In the genomic region with DNA sequence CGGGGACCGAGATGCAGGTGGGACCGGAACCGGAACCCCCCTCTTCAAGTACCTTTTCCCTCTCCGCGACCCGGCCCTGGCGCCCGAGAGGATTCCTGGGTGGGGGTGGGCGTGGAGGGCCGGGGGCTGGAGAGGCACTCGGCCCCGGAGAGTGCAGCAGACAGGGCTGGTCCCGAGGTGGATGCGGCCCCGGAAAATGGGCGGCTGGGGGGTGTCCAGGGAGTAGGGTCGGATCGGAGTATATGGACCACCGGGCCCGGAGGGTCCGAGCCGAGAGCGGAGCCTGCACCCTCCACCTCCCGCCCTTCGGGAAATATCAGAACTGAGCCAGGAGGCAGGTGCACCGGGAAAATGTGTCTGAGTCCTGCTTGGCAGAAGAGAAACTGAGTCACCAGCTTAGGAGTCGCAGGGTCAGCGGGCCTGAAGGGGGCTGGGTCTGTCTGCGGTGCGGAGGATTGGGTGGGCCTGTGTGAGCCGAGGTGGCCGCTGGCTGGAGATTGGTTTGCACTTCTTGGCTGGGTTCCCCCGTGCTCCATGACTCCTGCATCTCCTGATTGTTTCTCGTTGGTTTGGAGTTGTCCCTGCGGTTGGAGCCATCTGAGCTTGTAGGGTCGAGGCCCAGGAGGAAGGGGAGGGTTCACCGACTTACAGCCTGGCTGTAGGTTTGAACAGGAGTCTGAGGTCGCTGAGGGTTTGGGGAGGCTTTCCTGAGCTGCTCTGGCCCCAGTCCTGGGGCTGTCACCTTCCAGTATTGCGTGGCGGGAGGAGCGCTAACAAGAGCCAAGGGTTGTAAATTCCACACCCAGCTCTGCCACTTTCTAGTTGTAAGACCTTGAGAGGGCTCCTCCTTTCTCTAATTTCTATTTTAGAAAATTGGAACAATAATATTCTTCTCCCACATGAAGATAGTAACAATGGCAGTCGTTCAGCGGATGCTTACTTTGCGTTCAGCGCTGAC, we compare ENCODE assay signal across 9 cellular contexts. TPM values are rescaled to one million over a fixed set of nuclear protein-coding genes. Genes with fewer than 3 reads are reported as not detected.
DNase-seq lines count a peak whose midpoint lies in the region; ATAC-seq, FAIRE-seq and TF ChIP-seq lines count a peak whose summit lies in the region.
"Had no signal": no experiment of that assay in that cellular context is flagged by ENCODE, and none has a peak within 500 bp of the region (broad histone marks: within the 10 kb centered on the region; RNA-seq: fewer than 3 reads in every experiment).

No MANE protein-coding gene starts in this region.

- H3K14ac ChIP-seq in H1 (ENCODE audit: insufficient read length) = no peak overlapping the region

- H4K8ac ChIP-seq in H1 (ENCODE audit: extremely low read depth, insufficient read depth, low read length) = no peak overlapping the region

- peak; percentile 19 for DNase-seq in NCI-H748 (lab: John Stamatoyannopoulos, UW; ENCODE audit: unreplicated experiment)
- DNase-seq in NCI-H748 treated with DMSO at 0.1 percent for 48 hours (lab: John Stamatoyannopoulos, UW) = no peak
- no peak for DNase-seq in RWPE1 (ENCODE audit: low spot score)
- DNase-seq in H1 (ENCODE audit: low read depth in 1 of 2, low spot score in 2 of 2) = no peak
- DNase-seq in NCI-H1930 (lab: John Stamatoyannopoulos, UW) = no peak
- DNase-seq in SK-N-DZ (ENCODE audit: low spot score) = no peak

- no peak for TF ChIP-seq RAD21 in H1 (IDR thresholded peaks at IDR 0.05 in 1 of 2, conservative IDR thresholded peaks at IDR 0.05 in 1 of 2; ENCODE audit: low read depth in 2 of 2, low read length in 2 of 2)

- no peak overlapping the region for H3K23ac ChIP-seq in H1 (ENCODE audit: insufficient read length)

- H3K27me3 ChIP-seq in H1 (replicated peaks in 1 of 4; ENCODE audit: control insufficient read depth in 3 of 4, extremely low read depth in 1 of 4, insufficient read depth in 3 of 4, low read length in 3 of 4) = no peaks in the 10 kb centered on the region
- no peaks in the 10 kb centered on the region for H3K27me3 ChIP-seq in muscle layer of duodenum (ENCODE audit: low read depth, low read length)

- H3K79me1 ChIP-seq in H1 (ENCODE audit: low read depth, low read length) = peaks cover 18% of the 10 kb centered on the region

- H3K36me3 ChIP-seq in H1 (ENCODE audit: control insufficient read depth in 2 of 4, insufficient read depth in 4 of 4, low read length in 3 of 4) (peaks cover 7 to 21% (median 16%) of the 10 kb centered on the region in 4 experiments; a peak in 6 of 8 replicates), muscle layer of duodenum (ENCODE audit: control insufficient read depth in 1 of 2, insufficient read depth in 2 of 2, low read length in 2 of 2) (peaks cover 14 to 28% of the 10 kb centered on the region in 2 donors)

- H3K23me2 ChIP-seq in H1 (ENCODE audit: low read depth, low read length) = peaks cover 10% of the 10 kb centered on the region

- no peak overlapping the region for H2BK12ac ChIP-seq in H1 (ENCODE audit: low read depth, low read length)

- H4K91ac ChIP-seq in H1 (replicated peaks; ENCODE audit: insufficient read length, low read length) = peak overlapping the region; percentile 55

- 24% methylated on average over 27 of the region's 46 CpGs; no CpG with 5 or more reads in 1 of the 2 experiments for WGBS in H1 (ENCODE audit: extremely low coverage in 1 of 2, insufficient coverage in 1 of 2, insufficient read length in 1 of 2, insufficient replicate concordance in 2 of 2, low coverage in 1 of 2, low lambda C conversion rate in 2 of 2, missing lambda C conversion rate in 1 of 2), 2 experiments

- no peak overlapping the region for H3K56ac ChIP-seq in H1 (replicated peaks; ENCODE audit: insufficient read length, low read depth, low read length)

- H2BK5ac ChIP-seq in H1 (ENCODE audit: low read depth, low read length) = peak overlapping the region; percentile 81

- no peak overlapping the region for H2BK20ac ChIP-seq in H1 (ENCODE audit: low read length)

- TF ChIP-seq POLR2A in H1 (IDR thresholded peaks at IDR 0.05; ENCODE audit: control extremely low read depth in 1 of 2, low read depth in 2 of 2, low read length in 2 of 2) = no peak

- no peak for ATAC-seq in HG02642 (IDR thresholded peaks at IDR 0.05; ENCODE audit: poor library complexity, unreplicated experiment)

- H4K5ac ChIP-seq in H1 (ENCODE audit: insufficient read length, low read depth, low read length) = no peak overlapping the region

- H3K79me2 ChIP-seq in H1 (ENCODE audit: control insufficient read depth in 1 of 2, insufficient read depth in 2 of 2, low read length in 2 of 2) = peaks cover 3 to 19% of the 10 kb centered on the region in 2 experiments; a peak in 3 of 4 replicates

- no peak overlapping the region for H3K18ac ChIP-seq in H1 (ENCODE audit: extremely low read depth, low read length)

- H3K27ac ChIP-seq in RWPE1 (peak overlapping the region; percentile 92), H1 (ENCODE audit: low read depth, low read length) (no peak overlapping the region), muscle layer of duodenum (ENCODE audit: low read length) (peak overlapping the region; percentile 91)

- TF ChIP-seq CTCF in RWPE1 (conservative IDR thresholded peaks at IDR 0.05; ENCODE audit: low read depth) = no peak
- TF ChIP-seq CTCF in H1 (IDR thresholded peaks at IDR 0.05; ENCODE audit: control extremely low read depth in 1 of 3, insufficient read depth in 1 of 3, low read depth in 1 of 3, low read length in 3 of 3) = no peak

- H3K9ac ChIP-seq in H1 (replicated peaks in 1 of 4; ENCODE audit: extremely low read depth in 1 of 4, low read depth in 3 of 4, low read length in 3 of 4) = peak overlapping the region; percentile 76 to 90 (median 79)

- no peak overlapping the region for H3K4ac ChIP-seq in H1 (replicated peaks; ENCODE audit: insufficient read length, low read depth, low read length)

- H2BK15ac ChIP-seq in H1 (ENCODE audit: low read length) = 0 out of 2 replicates have a peak overlapping the region, but pooled peaks have one; percentile 81

- H2AK5ac ChIP-seq in H1 (ENCODE audit: low read depth, low read length) = 0 out of 2 replicates have a peak overlapping the region, but pooled peaks have one; percentile 39

- peaks cover 2 to 10% of the 10 kb centered on the region in 2 experiments for H4K20me1 ChIP-seq in H1 (replicated peaks in 1 of 2; ENCODE audit: control insufficient read depth in 1 of 2, insufficient read depth in 2 of 2, low read length in 2 of 2)

- POLR2A ChIA-PET in RWPE1 (lab: Yijun Ruan, JAX; ENCODE audit: low non-redundant PET) (interaction anchor here (0.6 to 1.8 kb wide), 3 partner anchors 11 to 58 kb away, joined by 3 to 13 read pairs (median 3); no protein-coding TSS in a partner anchor), H1 (lab: Charles Lee; ENCODE audit: partially characterized antibody) (interaction anchor here (0.8 to 7.5 kb wide), 27 partner anchors 10 to 113 kb away, joined by 3 to 159 read pairs (median 6); a partner anchor contains a TSS)

- H3K4me2 ChIP-seq in H1 (ENCODE audit: insufficient read depth in 1 of 2, low read depth in 2 of 2, low read length in 2 of 2) = peak overlapping the region; percentile 96 to 97

- CTCF ChIA-PET in RWPE1 (lab: Yijun Ruan, JAX) (no interaction called here), H1 (lab: Charles Lee; ENCODE audit: partially characterized antibody) (interaction anchor here (1.0 to 5.3 kb wide), 8 partner anchors 8 to 117 kb away, joined by 3 to 42 read pairs (median 9); a partner anchor contains a TSS)

- H3K9me3 ChIP-seq in H1 (ENCODE audit: insufficient read depth in 2 of 2, low read depth in 1 of 2, low read length in 1 of 2) (no peaks in the 10 kb centered on the region), muscle layer of duodenum (ENCODE audit: control insufficient read depth in 1 of 2, low read length in 2 of 2) (no peaks in the 10 kb centered on the region)

- peak in 1 of 2 experiments; percentile 82; a peak in 1 of 3 replicates for TF ChIP-seq EP300 in H1 (IDR thresholded peaks at IDR 0.05; ENCODE audit: borderline replicate concordance in 1 of 2, low read depth in 2 of 2, low read length in 2 of 2)

- FAIRE-seq in H1 (lab: Jason Lieb, UNC) = no peak
- FAIRE-seq: colon had no signal

- no peak overlapping the region for H2BK120ac ChIP-seq in H1 (replicated peaks; ENCODE audit: low read depth, low read length)

- H3K4me3 ChIP-seq in H1 (ENCODE audit: extremely low read depth in 1 of 4, insufficient read depth in 2 of 4, low read depth in 3 of 4, low read length in 4 of 4) = peak overlapping the region; percentile 86 to 100 (median 93)
- peak overlapping the region; percentile 82 to 83 for H3K4me3 ChIP-seq in muscle layer of duodenum (ENCODE audit: low read depth in 1 of 2, low read length in 2 of 2)

- no peak overlapping the region for H2AFZ ChIP-seq in H1 (ENCODE audit: low read length)

- peaks cover 0 to 8% (median 3%) of the 10 kb centered on the region in 4 experiments; a peak in 6 of 7 replicates for H3K4me1 ChIP-seq in H1 (replicated peaks in 1 of 4; ENCODE audit: control insufficient read depth in 3 of 4, insufficient read depth in 4 of 4, low read length in 3 of 4)
- peaks cover 6 to 23% of the 10 kb centered on the region in 2 donors for H3K4me1 ChIP-seq in muscle layer of duodenum (ENCODE audit: control insufficient read depth in 1 of 2, insufficient read depth in 2 of 2, low read length in 2 of 2)

RNA-seq across cellular contexts. Expression of a gene that starts 0.6 kb away (rescaled TPM):
- total RNA-seq in H1 (2021; fragmentation: NEBNext Ultra II Directional; extraction: Animal tissue kit (Norgen Biotek cat#: 25700)) = 38.5 and 39.7 TPM in 2 replicates
- polyA plus RNA-seq in H1 (2011; rRNA removed) = 32.0 and 57.5 TPM in 2 replicates
- 30.7 TPM for polyA plus RNA-seq in H1 (2011; cell fraction: cytosol; rRNA removed)
- 219 TPM for polyA plus RNA-seq in H1 (2011; cell fraction: nucleus; rRNA removed)
- polyA plus RNA-seq in H1 (2012, experiment 1 of 2) = 40.1 to 43.9 TPM (median 40.4 TPM) in 4 replicates
- 32.3 TPM for polyA plus RNA-seq in H1 (2012, experiment 2 of 2)
- polyA plus RNA-seq in H1 (2013, experiment 1 of 2) = 30.1 TPM
- 29.1 TPM for polyA plus RNA-seq in H1 (2013, experiment 2 of 2)
- polyA minus RNA-seq in H1 (2011; rRNA and poly(A)+ RNA removed) = 9.2 and 13.9 TPM in 2 replicates
- polyA minus RNA-seq in H1 (2011; cell fraction: cytosol; rRNA and poly(A)+ RNA removed) = 18.1 TPM
- polyA minus RNA-seq in H1 (2011; cell fraction: nucleus; rRNA and poly(A)+ RNA removed) = 21.9 TPM
- polyA plus RNA-seq in SK-N-DZ (2014; cell fraction: cytosol; rRNA removed) = 33.3 and 40.4 TPM in 2 replicates
- polyA plus RNA-seq in SK-N-DZ (2014; cell fraction: nucleus; rRNA removed) = 79.8 and 99.7 TPM in 2 replicates

RNA-seq across cellular contexts. Expression of a gene that starts 14.1 kb away (rescaled TPM):
- total RNA-seq in H1 (2021; fragmentation: NEBNext Ultra II Directional; extraction: Animal tissue kit (Norgen Biotek cat#: 25700)) = 2.4 and 3.0 TPM in 2 replicates
- 1.7 and 3.1 TPM in 2 replicates for polyA plus RNA-seq in H1 (2011; rRNA removed)
- 1.9 TPM for polyA plus RNA-seq in H1 (2011; cell fraction: cytosol; rRNA removed)
- polyA plus RNA-seq in H1 (2011; cell fraction: nucleus; rRNA removed) = 10.5 TPM
- 4.4 to 10.5 TPM (median 6.1 TPM) in 4 replicates for polyA plus RNA-seq in H1 (2012, experiment 1 of 2)
- 1.4 TPM for polyA plus RNA-seq in H1 (2012, experiment 2 of 2)
- 2.6 TPM for polyA plus RNA-seq in H1 (2013, experiment 1 of 2)
- 1.5 TPM for polyA plus RNA-seq in H1 (2013, experiment 2 of 2)
- polyA minus RNA-seq in H1 (2011; rRNA and poly(A)+ RNA removed) = 1.3 and 2.0 TPM in 2 replicates
- polyA minus RNA-seq in H1 (2011; cell fraction: cytosol; rRNA and poly(A)+ RNA removed) = 1.4 TPM
- polyA minus RNA-seq in H1 (2011; cell fraction: nucleus; rRNA and poly(A)+ RNA removed) = 14.5 TPM
- polyA plus RNA-seq in SK-N-DZ (2014; cell fraction: cytosol; rRNA removed) = 0.36 and 2.9 TPM in 2 replicates
- 2.8 and 5.4 TPM in 2 replicates for polyA plus RNA-seq in SK-N-DZ (2014; cell fraction: nucleus; rRNA removed)

RNA-seq across cellular contexts. Expression of a gene that starts 18.1 kb away (rescaled TPM):
- 243 and 249 TPM in 2 replicates for total RNA-seq in H1 (2021; fragmentation: NEBNext Ultra II Directional; extraction: Animal tissue kit (Norgen Biotek cat#: 25700))
- 216 and 283 TPM in 2 replicates for polyA plus RNA-seq in H1 (2011; rRNA removed)
- 216 TPM for polyA plus RNA-seq in H1 (2011; cell fraction: cytosol; rRNA removed)
- polyA plus RNA-seq in H1 (2011; cell fraction: nucleus; rRNA removed) = 375 TPM
- 252 to 300 TPM (median 277 TPM) in 4 replicates for polyA plus RNA-seq in H1 (2012, experiment 1 of 2)
- 261 TPM for polyA plus RNA-seq in H1 (2012, experiment 2 of 2)
- 233 TPM for polyA plus RNA-seq in H1 (2013, experiment 1 of 2)
- polyA plus RNA-seq in H1 (2013, experiment 2 of 2) = 250 TPM
- polyA minus RNA-seq in H1 (2011; rRNA and poly(A)+ RNA removed) = 76.3 and 102 TPM in 2 replicates
- polyA minus RNA-seq in H1 (2011; cell fraction: cytosol; rRNA and poly(A)+ RNA removed) = 74.2 TPM
- 65.9 TPM for polyA minus RNA-seq in H1 (2011; cell fraction: nucleus; rRNA and poly(A)+ RNA removed)
- polyA plus RNA-seq in SK-N-DZ (2014; cell fraction: cytosol; rRNA removed) = 285 and 312 TPM in 2 replicates
- polyA plus RNA-seq in SK-N-DZ (2014; cell fraction: nucleus; rRNA removed) = 518 and 753 TPM in 2 replicates

RNA-seq across cellular contexts. Expression of a gene that starts 41.4 kb away (rescaled TPM):
- 218 and 227 TPM in 2 replicates for total RNA-seq in H1 (2021; fragmentation: NEBNext Ultra II Directional; extraction: Animal tissue kit (Norgen Biotek cat#: 25700))
- 79.1 and 131 TPM in 2 replicates for polyA plus RNA-seq in H1 (2011; rRNA removed)
- 54.4 TPM for polyA plus RNA-seq in H1 (2011; cell fraction: cytosol; rRNA removed)
- 450 TPM for polyA plus RNA-seq in H1 (2011; cell fraction: nucleus; rRNA removed)
- polyA plus RNA-seq in H1 (2012, experiment 1 of 2) = 151 to 202 TPM (median 191 TPM) in 4 replicates
- polyA plus RNA-seq in H1 (2012, experiment 2 of 2) = 158 TPM
- 187 TPM for polyA plus RNA-seq in H1 (2013, experiment 1 of 2)
- polyA plus RNA-seq in H1 (2013, experiment 2 of 2) = 171 TPM
- 36.2 and 40.2 TPM in 2 replicates for polyA minus RNA-seq in H1 (2011; rRNA and poly(A)+ RNA removed)
- polyA minus RNA-seq in H1 (2011; cell fraction: cytosol; rRNA and poly(A)+ RNA removed) = 106 TPM
- polyA minus RNA-seq in H1 (2011; cell fraction: nucleus; rRNA and poly(A)+ RNA removed) = 121 TPM
- 46.8 and 47.0 TPM in 2 replicates for polyA plus RNA-seq in SK-N-DZ (2014; cell fraction: cytosol; rRNA removed)
- polyA plus RNA-seq in SK-N-DZ (2014; cell fraction: nucleus; rRNA removed) = 124 and 220 TPM in 2 replicates
